ENCODE assay signal across 9 cellular contexts in the genomic region with DNA sequence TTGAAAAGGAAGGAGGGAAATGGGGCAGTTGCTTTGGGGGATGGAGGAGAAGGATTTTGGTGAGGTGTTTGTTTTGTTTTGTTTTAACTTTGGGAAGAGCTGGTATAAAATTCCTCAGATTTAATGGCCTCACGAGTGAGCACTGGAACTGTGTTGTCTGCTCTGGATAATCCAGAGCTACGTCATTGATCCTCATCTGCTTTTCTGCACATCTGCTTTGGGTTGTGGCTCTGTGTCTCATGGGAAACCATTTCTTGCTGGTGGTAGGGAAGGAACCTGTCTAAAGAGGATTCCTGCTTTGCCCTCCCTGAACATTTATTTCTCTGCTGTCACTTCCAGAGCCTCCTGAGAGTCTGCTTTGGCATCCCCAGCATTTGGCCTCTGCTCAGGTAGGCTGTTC. TPM values are rescaled to one million over a fixed set of nuclear protein-coding genes. Genes with fewer than 3 reads are reported as not detected.
DNase-seq lines count a peak whose midpoint lies in the region; ATAC-seq, FAIRE-seq and TF ChIP-seq lines count a peak whose summit lies in the region.
"Had no signal": no experiment of that assay in that cellular context is flagged by ENCODE, and none has a peak within 500 bp of the region (broad histone marks: within the 10 kb centered on the region; RNA-seq: fewer than 3 reads in every experiment).

No MANE protein-coding gene starts in this region.

- DNase-seq in GM12892 (ENCODE audit: insufficient read length) (no peak), spleen (no peak), SKM-1 treated with dmso at 0.1 percent for 144 hours (lab: John Stamatoyannopoulos, UW; ENCODE audit: unreplicated experiment) (no peak), activated gamma-delta T cell treated with Interleukin-2 at 50 U/mL for 16 hours (no peak), DMS 273 treated with DMSO at 0.1 percent for 48 hours (lab: John Stamatoyannopoulos, UW) (no peak)
- no peak for DNase-seq in activated CD8-positive, alpha-beta T cell treated with anti-CD3 and anti-CD28 coated beads, Interleukin-2, amount 10 ng/mL, durations not matched to agents 7 days and 5 days
- DNase-seq: anterior cingulate cortex; stimulated activated CD4-positive, alpha-beta T cell treated with anti-CD3 and anti-CD28 coated beads, Interleukin-4, amount 100 ng/mL, for 4 hours had no signal

- H3K27ac Mint-ChIP-seq in activated CD8-positive, alpha-beta T cell treated with anti-CD3 and anti-CD28 coated beads, Interleukin-2, amount 10 ng/mL, durations not matched to agents 7 days and 5 days, result peak overlapping the region; percentile 85

- WGBS in gastroesophageal sphincter (ENCODE audit: low coverage in 1 of 2), 2 donors, result 47 to 60% methylated on average over 2 of the region's 2 CpGs
- WGBS in spleen, 5 donors, result 38 to 56% (median 45%) methylated on average over 2 of the region's 2 CpGs

- H3K9me3 Mint-ChIP-seq in activated CD8-positive, alpha-beta T cell treated with anti-CD3 and anti-CD28 coated beads, Interleukin-2, amount 10 ng/mL, durations not matched to agents 7 days and 5 days (ENCODE audit: insufficient read depth), result no peaks in the 10 kb centered on the region

- no peaks in the 10 kb centered on the region for H3K27me3 ChIP-seq in gastroesophageal sphincter
- H3K27me3 ChIP-seq in spleen (replicated peaks in 1 of 7), result no peaks in the 10 kb centered on the region

- H3K36me3 ChIP-seq in gastroesophageal sphincter (no peaks in the 10 kb centered on the region), spleen (peaks cover 0 to 13% (median 0%) of the 10 kb centered on the region in 6 donors)

- H3K4me3 ChIP-seq in gastroesophageal sphincter (peak overlapping the region; percentile 56 to 73), spleen (peak overlapping the region in 7 of 8 donors; percentile 55 to 80 (median 60))

- no peak for TF ChIP-seq POLR2A in GM12892 (IDR thresholded peaks at IDR 0.05; ENCODE audit: low read depth, low read length)
- TF ChIP-seq POLR2A in gastroesophageal sphincter (IDR thresholded peaks at IDR 0.05), result no peak
- TF ChIP-seq POLR2A in spleen (IDR thresholded peaks at IDR 0.05), result no peak

- peak overlapping the region; percentile 92 for H3K4me3 Mint-ChIP-seq in activated CD8-positive, alpha-beta T cell treated with anti-CD3 and anti-CD28 coated beads, Interleukin-2, amount 10 ng/mL, durations not matched to agents 7 days and 5 days

- no peaks in the 10 kb centered on the region for H3K27me3 Mint-ChIP-seq in activated CD8-positive, alpha-beta T cell treated with anti-CD3 and anti-CD28 coated beads, Interleukin-2, amount 10 ng/mL, durations not matched to agents 7 days and 5 days (ENCODE audit: low read depth)

- H3K9me3 ChIP-seq in gastroesophageal sphincter, result no peaks in the 10 kb centered on the region
- H3K9me3 ChIP-seq in spleen, result no peaks in the 10 kb centered on the region

- peaks cover 62% of the 10 kb centered on the region for H3K4me1 Mint-ChIP-seq in activated CD8-positive, alpha-beta T cell treated with anti-CD3 and anti-CD28 coated beads, Interleukin-2, amount 10 ng/mL, durations not matched to agents 7 days and 5 days (ENCODE audit: low read depth)

- peak overlapping the region in 3 of 4 donors; percentile 49 to 97 (median 94) for H3K27ac ChIP-seq in gastroesophageal sphincter
- peak overlapping the region; percentile 43 to 99 (median 94) for H3K27ac ChIP-seq in spleen

- CTCF ChIA-PET in activated CD8-positive, alpha-beta T cell treated with anti-CD3 and anti-CD28 coated beads, Interleukin-2, amount 10 ng/mL, durations not matched to agents 7 days and 5 days (lab: Charles Lee), result interaction anchor here (0.9 to 3.5 kb wide), 7 partner anchors 8 to 214 kb away, joined by 3 to 28 read pairs (median 4); no protein-coding TSS in a partner anchor

- peaks cover 20 to 83% (median 21%) of the 10 kb centered on the region in 3 donors for H3K4me1 ChIP-seq in gastroesophageal sphincter
- peaks cover 61 to 84% (median 76%) of the 10 kb centered on the region in 6 donors for H3K4me1 ChIP-seq in spleen

- intact Hi-C loops in spleen (cut with DNase I; ENCODE audit: low total_unique reads), result no loop called here

- TF ChIP-seq CTCF in gastroesophageal sphincter (IDR thresholded peaks at IDR 0.05), result no peak
- TF ChIP-seq CTCF in spleen (IDR thresholded peaks at IDR 0.05 in 8 of 11, conservative IDR thresholded peaks at IDR 0.05 in 3 of 11), result no peak

- no peak for ATAC-seq in activated CD8-positive, alpha-beta T cell treated with anti-CD3 and anti-CD28 coated beads, Interleukin-2, amount 10 ng/mL, durations not matched to agents 7 days and 5 days
- no peak for ATAC-seq in gastroesophageal sphincter

- no peak for TF ChIP-seq EP300 in gastroesophageal sphincter (IDR thresholded peaks at IDR 0.05)

- POLR2A ChIA-PET in activated CD8-positive, alpha-beta T cell treated with anti-CD3 and anti-CD28 coated beads, Interleukin-2, amount 10 ng/mL, durations not matched to agents 7 days and 5 days (lab: Charles Lee), result interaction anchor here (1.0 kb wide), 1 partner anchor 58 kb away, joined by 3 read pairs; no protein-coding TSS in a partner anchor

- FAIRE-seq in GM12892 (lab: Jason Lieb, UNC), result peak; percentile 53

- H3K36me3 Mint-ChIP-seq in activated CD8-positive, alpha-beta T cell treated with anti-CD3 and anti-CD28 coated beads, Interleukin-2, amount 10 ng/mL, durations not matched to agents 7 days and 5 days (ENCODE audit: low read depth), result peaks cover 43% of the 10 kb centered on the region

RNA-seq across cellular contexts. Expression of gene SNRK, which starts 3.1 kb away (rescaled TPM):
- 7.3 TPM for polyA plus RNA-seq in GM12892 (2012; ENCODE audit: missing spikeins)
- 10 to 100 TPM; 55.5 to 55.7 TPM for total RNA-seq in activated CD8-positive, alpha-beta T cell treated with anti-CD3 and anti-CD28 coated beads, Interleukin-2, amount 10 ng/mL, durations not matched to agents 7 days and 5 days
- total RNA-seq in gastroesophageal sphincter (10 to 100 TPM; 42.9 to 64.0 (median 49.1) TPM), spleen (100 to 1,000 TPM in 4 of 7 donors, 10 to 100 TPM in 3; 83.7 to 121 (median 106) TPM)
- polyA plus RNA-seq in spleen, result 10 to 100 TPM; 12.0 to 17.9 (median 12.8) TPM
